In the genomic region with DNA sequence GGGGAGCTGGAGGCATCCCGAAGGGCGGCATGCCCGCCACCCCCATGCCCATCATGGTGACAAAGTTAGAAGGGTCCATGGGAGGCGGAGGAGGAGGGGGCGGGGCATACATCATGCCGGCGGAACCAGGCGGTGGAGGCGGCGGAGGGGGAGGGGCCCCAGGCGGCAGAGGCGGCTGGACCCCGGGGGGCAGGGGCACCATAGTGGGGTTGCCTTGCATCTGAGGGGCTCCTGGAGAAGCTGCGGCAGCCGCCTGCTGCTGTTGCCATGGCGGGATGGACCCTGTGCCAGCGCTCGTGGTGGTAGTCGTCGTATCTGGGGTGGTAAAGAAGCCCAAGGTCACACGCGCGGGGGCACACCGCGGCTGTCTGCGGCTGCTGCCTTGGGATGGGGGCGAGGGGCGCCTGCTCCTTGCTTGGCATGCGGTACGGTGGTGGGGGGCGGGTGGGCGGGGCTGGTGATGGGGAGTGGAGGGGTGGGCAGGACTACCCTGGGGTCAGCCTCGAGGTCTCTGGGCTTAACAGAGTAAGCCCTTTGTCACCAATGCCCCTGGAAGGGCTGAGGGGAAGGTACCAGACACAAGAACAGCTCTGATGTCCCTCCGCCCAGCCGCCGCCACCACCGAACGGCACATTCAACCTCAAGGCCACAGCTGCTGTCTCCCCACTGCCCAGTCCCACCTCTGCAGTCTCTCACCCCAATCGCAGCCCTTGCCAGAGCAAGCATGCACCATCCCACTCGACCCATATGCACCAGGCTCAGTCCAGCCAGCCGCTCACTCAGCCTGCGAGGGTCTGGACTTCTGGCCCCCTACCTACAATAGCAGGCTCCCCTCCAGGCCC, we compare ENCODE assay signal across 1 cellular context.
TF ChIP-seq lines count a peak whose summit lies in the region.

No MANE protein-coding gene starts in this region.

TF ChIP-seq in A549, 52 proteins besides CTCF, POLR2A, EP300 and RAD21:
- TF ChIP-seq HOXA7 (CRISPR knock-in tag; IDR thresholded peaks at IDR 0.05) (0 out of 2 replicates have a peak, but pooled peaks have one; percentile 34), JUN (IDR thresholded peaks at IDR 0.05) (0 out of 5 replicates have a peak, but pooled peaks of 1 of the 2 experiments have one; percentile 10), FOSB (CRISPR knock-in tag; IDR thresholded peaks at IDR 0.05) (no peak), CHD2 (IDR thresholded peaks at IDR 0.05; ENCODE audit: low read length, partially characterized antibody) (no peak), MAZ (IDR thresholded peaks at IDR 0.05; ENCODE audit: borderline replicate concordance, low read depth, low read length) (no peak), NPAS2 (CRISPR knock-in tag; IDR thresholded peaks at IDR 0.05; ENCODE audit: borderline replicate concordance) (no peak), PHF8 (IDR thresholded peaks at IDR 0.05; ENCODE audit: borderline replicate concordance, low read depth) (no peak)
- TF ChIP-seq, protein P1, sequence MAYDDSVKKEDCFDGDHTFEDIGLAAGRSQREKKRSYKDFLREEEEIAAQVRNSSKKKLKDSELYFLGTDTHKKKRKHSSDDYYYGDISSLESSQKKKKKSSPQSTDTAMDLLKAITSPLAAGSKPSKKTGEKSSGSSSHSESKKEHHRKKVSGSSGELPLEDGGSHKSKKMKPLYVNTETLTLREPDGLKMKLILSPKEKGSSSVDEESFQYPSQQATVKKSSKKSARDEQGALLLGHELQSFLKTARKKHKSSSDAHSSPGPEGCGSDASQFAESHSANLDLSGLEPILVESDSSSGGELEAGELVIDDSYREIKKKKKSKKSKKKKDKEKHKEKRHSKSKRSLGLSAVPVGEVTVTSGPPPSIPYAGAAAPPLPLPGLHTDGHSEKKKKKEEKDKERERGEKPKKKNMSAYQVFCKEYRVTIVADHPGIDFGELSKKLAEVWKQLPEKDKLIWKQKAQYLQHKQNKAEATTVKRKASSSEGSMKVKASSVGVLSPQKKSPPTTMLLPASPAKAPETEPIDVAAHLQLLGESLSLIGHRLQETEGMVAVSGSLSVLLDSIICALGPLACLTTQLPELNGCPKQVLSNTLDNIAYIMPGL (CRISPR knock-in tag; IDR thresholded peaks at IDR 0.05; ENCODE audit: borderline replicate concordance) = no peak
TF ChIP-seq in A549: peak in this region for 2.
